Comparison of ENCODE assay signal across 18 cellular contexts in the genomic region with DNA sequence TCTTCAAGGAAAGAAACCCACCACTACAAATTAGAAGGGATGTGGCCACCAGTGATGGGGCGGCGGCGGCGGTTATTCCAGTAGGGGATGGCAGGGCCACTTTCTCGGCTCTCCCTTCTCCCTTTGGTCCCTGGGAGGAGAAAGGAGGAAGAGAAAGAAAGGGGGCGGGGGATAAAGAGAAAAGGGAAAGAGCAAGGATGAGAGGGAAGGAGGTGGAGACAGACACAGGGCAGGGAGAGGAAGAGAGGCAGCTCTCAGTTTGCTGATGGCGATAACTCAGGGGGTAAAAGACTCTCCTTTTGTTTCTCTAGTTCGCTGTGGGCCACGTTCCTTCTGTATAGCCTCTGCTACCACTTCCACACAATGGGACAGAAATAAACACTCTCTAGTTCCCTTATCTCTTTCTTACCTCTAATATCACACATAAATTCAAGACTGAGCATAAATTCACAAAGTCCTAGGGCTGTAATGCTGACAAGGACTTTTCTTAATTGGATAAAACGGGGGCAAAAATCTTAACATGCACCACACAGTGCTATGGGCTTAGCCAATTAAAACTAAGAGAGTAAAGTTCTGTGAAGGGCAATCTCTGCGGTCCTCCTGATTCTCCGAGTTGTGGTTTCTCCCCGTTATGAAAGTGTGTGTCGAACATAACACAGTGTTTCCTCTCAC. TPM values are rescaled to one million over a fixed set of nuclear protein-coding genes. Genes with fewer than 3 reads are reported as not detected.
A peak's percentile ranks its signal among the peaks of the same experiment; 100 is the strongest.
DNase-seq lines count a peak whose midpoint lies in the region; ATAC-seq, FAIRE-seq and TF ChIP-seq lines count a peak whose summit lies in the region.
"Had no signal": no experiment of that assay in that cellular context is flagged by ENCODE, and none has a peak within 500 bp of the region (broad histone marks: within the 10 kb centered on the region; RNA-seq: fewer than 3 reads in every experiment).

No MANE protein-coding gene starts in this region.

- dilution Hi-C loops in IMR-90 (cut with HindIII; ENCODE audit: low sequenced_read_pairs, unreplicated experiment), result no loop called here

- no peak overlapping the region for H4K91ac ChIP-seq in IMR-90 (ENCODE audit: insufficient read depth, low read depth, low read length)

- no peak overlapping the region; the same call in 1 of the 2 replicates for H3K56ac ChIP-seq in IMR-90 (ENCODE audit: extremely low read depth, insufficient read depth, low read length)

- H3K9me3 Mint-ChIP-seq in memory B cell, result no peaks in the 10 kb centered on the region

- 90% methylated on average over 7 of the region's 14 CpGs; no CpG with 5 or more reads in 1 of the 2 experiments for WGBS in IMR-90 (ENCODE audit: extremely low coverage in 2 of 2, insufficient read length in 1 of 2), 2 experiments
- WGBS in K562 (ENCODE audit: insufficient coverage, low coverage, missing lambda C conversion rate), result 83% methylated on average over 8 of the region's 14 CpGs

- no peak overlapping the region for H3K23ac ChIP-seq in IMR-90 (ENCODE audit: low read depth, low read length)

- H3K36me3 ChIP-seq in IMR-90 (ENCODE audit: control insufficient read depth, insufficient read depth, low read length) (peaks cover 23% of the 10 kb centered on the region), K562 (ENCODE audit: control insufficient read depth, insufficient read depth, low read length) (peaks cover 69% of the 10 kb centered on the region)

- H2BK15ac ChIP-seq in IMR-90 (ENCODE audit: low read depth, low read length), result no peak overlapping the region

- H4K20me1 ChIP-seq in IMR-90 (ENCODE audit: insufficient read depth, low read length) (no peaks in the 10 kb centered on the region), K562 (replicated peaks; ENCODE audit: control insufficient read depth, insufficient read depth, low read length) (no peaks in the 10 kb centered on the region)

- TF ChIP-seq CTCF in IMR-90 (conservative IDR thresholded peaks at IDR 0.05; ENCODE audit: low read depth, low read length) (no peak), K562 (IDR thresholded peaks at IDR 0.05 in 2 of 3, conservative IDR thresholded peaks at IDR 0.05 in 1 of 3; ENCODE audit: insufficient read depth in 2 of 3, low read depth in 1 of 3, low read length in 3 of 3) (no peak)

- TF ChIP-seq RAD21 in IMR-90 (IDR thresholded peaks at IDR 0.05; ENCODE audit: low read length), result no peak
- TF ChIP-seq RAD21 in K562 (CRISPR knock-in tag; conservative IDR thresholded peaks at IDR 0.05 in 1 of 2, IDR thresholded peaks at IDR 0.05 in 1 of 2), result no peak

- H3K27me3 ChIP-seq in IMR-90 (ENCODE audit: control insufficient read depth, insufficient read depth, low read length) (no peaks in the 10 kb centered on the region), K562 (ENCODE audit: control insufficient read depth in 2 of 2, insufficient read depth in 2 of 2, low read length in 2 of 2) (no peaks in the 10 kb centered on the region)
- H3K27me3 ChIP-seq: SJSA1 had no signal

- H3K27ac Mint-ChIP-seq in memory B cell, result peak overlapping the region; percentile 29

- H2AK5ac ChIP-seq in IMR-90 (ENCODE audit: low read depth, low read length), result no peak overlapping the region

- H3K4me2 ChIP-seq in IMR-90 (ENCODE audit: low read depth, low read length) (no peak overlapping the region), K562 (ENCODE audit: insufficient read depth, low read length) (no peak overlapping the region)
- H3K4me2 ChIP-seq: PC-9 had no signal

- TF ChIP-seq POLR2A in GM12892 (IDR thresholded peaks at IDR 0.05; ENCODE audit: low read depth, low read length), result no peak
- TF ChIP-seq POLR2A in IMR-90 (IDR thresholded peaks at IDR 0.05; ENCODE audit: low read depth, low read length), result no peak
- no peak for TF ChIP-seq POLR2A in K562 (conservative IDR thresholded peaks at IDR 0.05)

- in situ Hi-C loops in IMR-90 (cut with MboI; ENCODE audit: low sequenced_read_pairs) (no loop called here), K562 (cut with MboI) (no loop called here)

- H3K9me3 ChIP-seq in IMR-90 (ENCODE audit: control insufficient read depth, insufficient read depth, low read length) (no peaks in the 10 kb centered on the region), K562 (replicated peaks; ENCODE audit: control insufficient read depth, insufficient read depth, low read depth, low read length) (no peaks in the 10 kb centered on the region)
- H3K9me3 ChIP-seq: SJSA1 had no signal

- TF ChIP-seq EP300 in K562 (IDR thresholded peaks at IDR 0.05; ENCODE audit: low read length), result no peak

- BruUV-seq in IMR-90 (replicated peaks; lab: Mats Ljungman, UMichigan) (no TSS peak), K562 (replicated peaks; lab: Mats Ljungman, UMichigan) (TSS peak; percentile 21)

- no peak overlapping the region for H3K4ac ChIP-seq in IMR-90 (ENCODE audit: low read depth, low read length)

- no peaks in the 10 kb centered on the region; a peak in 1 of 4 replicates for H3K79me1 ChIP-seq in IMR-90 (ENCODE audit: low read depth in 1 of 2, low read length in 2 of 2)

- H2BK120ac ChIP-seq in IMR-90 (ENCODE audit: low read depth, low read length), result no peak overlapping the region

- H3K18ac ChIP-seq in IMR-90 (ENCODE audit: low read depth, low read length), result no peak overlapping the region

- POLR2A ChIA-PET in IMR-90 (lab: Charles Lee; ENCODE audit: unreplicated experiment), result no interaction called here
- POLR2A ChIA-PET in K562 (lab: Yijun Ruan, JAX), result interaction anchor here (0.7 to 1.3 kb wide), 3 partner anchors 11 to 18 kb away, joined by 3 to 4 read pairs (median 3); no protein-coding TSS in a partner anchor

- H3K4me1 ChIP-seq in IMR-90 (ENCODE audit: control insufficient read depth, insufficient read depth, low read length) (no peaks in the 10 kb centered on the region; the same call in 1 of the 2 replicates), K562 (replicated peaks in 1 of 2; ENCODE audit: control insufficient read depth in 2 of 2, insufficient read depth in 2 of 2, low read length in 2 of 2) (peaks cover 0 to 5% of the 10 kb centered on the region in 2 experiments; a peak in 1 of 5 replicates)

- DNase-seq in GM12892 (ENCODE audit: insufficient read length) (no peak), IMR-90 (no peak), K562 (ENCODE audit: extremely low read depth in 1 of 4, low spot score in 3 of 4) (no peak), memory B cell (ENCODE audit: low spot score in 2 of 2) (no peak), DMS53 treated with DMSO at 0.1 percent for 48 hours (lab: John Stamatoyannopoulos, UW; ENCODE audit: unreplicated experiment) (no peak), SIG-M5 (lab: John Stamatoyannopoulos, UW) (no peak)
- DNase-seq: DMS53, GM23248, NCI-H1436, NCI-H2029 treated with DMSO at 0.1 percent for 48 hours, NCI-H2171 treated with DMSO at 0.1 percent for 48 hours, NCI-H748 treated with DMSO at 0.1 percent for 48 hours, PC-9, SW 1271 had no signal

- ATAC-seq in IMR-90 (ENCODE audit: low read depth), result no peak
- ATAC-seq in K562, result no peak
- no peak for ATAC-seq in memory B cell (ENCODE audit: low read depth)
- no peak for ATAC-seq in HG02973 (IDR thresholded peaks at IDR 0.05; ENCODE audit: unreplicated experiment)
- ATAC-seq in HG03571 (IDR thresholded peaks at IDR 0.05; ENCODE audit: unreplicated experiment), result no peak

- H3K9me1 ChIP-seq in IMR-90 (ENCODE audit: insufficient read depth, low read length) (no peaks in the 10 kb centered on the region), K562 (ENCODE audit: control insufficient read depth, insufficient read depth, low read length) (peaks cover 2% of the 10 kb centered on the region)

- H2AK9ac ChIP-seq in IMR-90 (replicated peaks; ENCODE audit: low read depth, low read length, poor library complexity), result no peak overlapping the region

- CTCF ChIA-PET in IMR-90 (lab: Yijun Ruan, JAX) (no interaction called here), K562 (lab: Yijun Ruan, JAX; ENCODE audit: low intra/inter-chr PET ratio) (no interaction called here)

- no peak overlapping the region for H3K4me3 ChIP-seq in IMR-90 (ENCODE audit: insufficient read depth, low read depth, low read length)
- H3K4me3 ChIP-seq in K562, result no peak overlapping the region
- H3K4me3 ChIP-seq: GM23248, PC-9, SJSA1 had no signal

- no peak overlapping the region for H2BK20ac ChIP-seq in IMR-90 (ENCODE audit: low read depth, low read length)

- H3K9ac ChIP-seq in IMR-90 (ENCODE audit: low read depth, low read length), result no peak overlapping the region
- H3K9ac ChIP-seq in K562 (ENCODE audit: insufficient read depth in 1 of 2, low read depth in 2 of 2, low read length in 2 of 2), result no peak overlapping the region
- H3K9ac ChIP-seq: GM23248 had no signal

- H3K4me1 Mint-ChIP-seq in memory B cell, result no peaks in the 10 kb centered on the region

- H3K27ac ChIP-seq in IMR-90 (ENCODE audit: insufficient read depth, low read length) (no peak overlapping the region), K562 (ENCODE audit: extremely low read depth, low read depth, low read length) (no peak overlapping the region)
- H3K27ac ChIP-seq: GM23248, PC-9, SJSA1 had no signal

- no peaks in the 10 kb centered on the region for H3K27me3 Mint-ChIP-seq in memory B cell

- intact Hi-C loops in IMR-90 (cut with micrococcal nuclease) (no loop called here), K562 (cut with micrococcal nuclease) (no loop called here)

- H4K8ac ChIP-seq in IMR-90 (ENCODE audit: low read depth in 2 of 2, low read length in 2 of 2), result no peak overlapping the region

- H3K79me2 ChIP-seq in K562 (ENCODE audit: control insufficient read depth, insufficient read depth, low read length), result no peaks in the 10 kb centered on the region

- H3K36me3 Mint-ChIP-seq in memory B cell, result peaks cover 16% of the 10 kb centered on the region

- H2AFZ ChIP-seq in IMR-90 (replicated peaks; ENCODE audit: low read length, poor library complexity) (no peak overlapping the region), K562 (ENCODE audit: low read depth, low read length) (no peak overlapping the region)
- H2AFZ ChIP-seq: GM23248, PC-9 had no signal

- FAIRE-seq in GM12892 (lab: Jason Lieb, UNC) (peak; percentile 14), K562 (lab: Jason Lieb, UNC) (no peak)

- no peak overlapping the region for H3K4me3 Mint-ChIP-seq in memory B cell

- H2BK5ac ChIP-seq in IMR-90 (ENCODE audit: low read depth, low read length, poor library complexity, severe bottlenecking), result no peak overlapping the region

- no peak overlapping the region for H3K14ac ChIP-seq in IMR-90 (replicated peaks; ENCODE audit: low read depth, low read length)

- H4K5ac ChIP-seq in IMR-90 (ENCODE audit: low read depth, low read length), result no peak overlapping the region

RNA-seq across cellular contexts. Expression of a gene that starts 14.6 kb away (rescaled TPM):
- polyA plus RNA-seq in GM12892 (2012; ENCODE audit: missing spikeins), result not detected
- total RNA-seq in IMR-90 (2012; rRNA removed), result 2.5 and 3.9 TPM in 2 replicates
- 3.1 TPM in 2 replicates for polyA plus RNA-seq in IMR-90 (2012; rRNA removed)
- 1.4 and 1.8 TPM in 2 replicates for polyA plus RNA-seq in IMR-90 (2012; cell fraction: cytosol; rRNA removed)
- polyA plus RNA-seq in IMR-90 (2012; cell fraction: nucleus; rRNA removed; ENCODE audit: low replicate concordance), result 1.3 TPM in 2 replicates
- 11.0 and 11.3 TPM in 2 replicates for total RNA-seq in K562 (2011; cell fraction: chromatin; rRNA removed; ENCODE audit: low replicate concordance)
- total RNA-seq in K562 (2011; cell fraction: nucleolus; rRNA removed), result 15.0 and 17.7 TPM in 2 replicates
- 14.9 and 19.2 TPM in 2 replicates for total RNA-seq in K562 (2011; cell fraction: nucleoplasm; rRNA removed)
- 8.9 and 12.1 TPM in 2 replicates for total RNA-seq in K562 (2014; rRNA removed)
- total RNA-seq in K562 (2014; rRNA removed; fragmentation: Illumina TruSeq; extraction: Trizol), result 7.7 and 9.1 TPM in 2 replicates
- total RNA-seq in K562 (2015; rRNA removed; fragmentation: Illumina TruSeq; extraction: Trizol), result 6.3 and 7.5 TPM in 2 replicates
- total RNA-seq in K562 (2021), result 8.8 and 9.9 TPM in 2 replicates
- 9.1 and 9.2 TPM in 2 replicates for polyA plus RNA-seq in K562 (2011; rRNA removed)
- polyA plus RNA-seq in K562 (2011; cell fraction: cytosol; rRNA removed), result 9.0 and 10.1 TPM in 2 replicates
- 4.7 and 5.3 TPM in 2 replicates for polyA plus RNA-seq in K562 (2011; cell fraction: nucleus; rRNA removed)
- polyA plus RNA-seq in K562 (2012), result 0.12 TPM in 1 of 2 replicates, not detected in the other
- 7.7 and 8.9 TPM in 2 replicates for polyA plus RNA-seq in K562 (2014; fragmentation: Illumina TruSeq; extraction: Trizol)
- not detected for polyA plus RNA-seq in K562 (2014; fragmentation: Nextera tagmentation; extraction: Ambion mirVana)
- 9.6 and 11.6 TPM in 2 replicates for polyA plus RNA-seq in K562 (2014; rRNA removed)
- polyA minus RNA-seq in K562 (2011; rRNA and poly(A)+ RNA removed), result 7.0 and 7.3 TPM in 2 replicates
- 3.8 and 4.8 TPM in 2 replicates for polyA minus RNA-seq in K562 (2011; cell fraction: cytosol; rRNA and poly(A)+ RNA removed)
- polyA minus RNA-seq in K562 (2011; cell fraction: nucleus; rRNA and poly(A)+ RNA removed), result 7.0 and 9.7 TPM in 2 replicates
- polyA plus RNA-seq: GM23248 had no signal

RNA-seq across cellular contexts. Expression of a gene that starts 40.6 kb away (rescaled TPM):
- polyA plus RNA-seq in GM12892 (2012; ENCODE audit: missing spikeins), result 0.28 TPM
- total RNA-seq in IMR-90 (2012; rRNA removed) (1.1 and 1.3 TPM in 2 replicates), K562 (2014; rRNA removed) (not detected in 2 replicates), K562 (2014; rRNA removed; fragmentation: Illumina TruSeq; extraction: Trizol) (not detected in 2 replicates), K562 (2015; rRNA removed; fragmentation: Illumina TruSeq; extraction: Trizol) (not detected in 2 replicates), K562 (2021) (0.11 and 0.22 TPM in 2 replicates)
- polyA plus RNA-seq in IMR-90 (2012; rRNA removed) (17.8 and 18.8 TPM in 2 replicates), K562 (2011; rRNA removed) (0.04 TPM in 1 of 2 replicates, not detected in the other), K562 (2014; fragmentation: Illumina TruSeq; extraction: Trizol) (not detected in 2 replicates), K562 (2014; fragmentation: Nextera tagmentation; extraction: Ambion mirVana) (not detected), K562 (2014; rRNA removed) (not detected in 2 replicates)
- polyA plus RNA-seq in IMR-90 (2012; cell fraction: cytosol; rRNA removed), result 22.3 and 23.6 TPM in 2 replicates
- 69.0 and 120 TPM in 2 replicates for polyA plus RNA-seq in IMR-90 (2012; cell fraction: nucleus; rRNA removed; ENCODE audit: low replicate concordance)
- total RNA-seq in K562 (2011; cell fraction: chromatin; rRNA removed; ENCODE audit: low replicate concordance), result not detected in 2 replicates
- not detected in 2 replicates for total RNA-seq in K562 (2011; cell fraction: nucleolus; rRNA removed)
- total RNA-seq in K562 (2011; cell fraction: nucleoplasm; rRNA removed), result not detected in 2 replicates
- not detected in 2 replicates for polyA plus RNA-seq in K562 (2011; cell fraction: cytosol; rRNA removed)
- polyA plus RNA-seq in K562 (2011; cell fraction: nucleus; rRNA removed), result not detected in 2 replicates
- 0.08 TPM in 2 replicates for polyA plus RNA-seq in K562 (2012)
- not detected in 2 replicates for polyA minus RNA-seq in K562 (2011; rRNA and poly(A)+ RNA removed)
- not detected in 2 replicates for polyA minus RNA-seq in K562 (2011; cell fraction: cytosol; rRNA and poly(A)+ RNA removed)
- not detected in 2 replicates for polyA minus RNA-seq in K562 (2011; cell fraction: nucleus; rRNA and poly(A)+ RNA removed)
- total RNA-seq: NCI-H460 had no signal
